29 cellular contexts compared by ENCODE assay signal in genomic region chr6:77930945-77931344, GRCh38.
"Had no signal": no experiment of that assay in that cellular context is flagged by ENCODE, and none has a peak within 500 bp of the region (broad histone marks: within the 10 kb centered on the region; RNA-seq: fewer than 3 reads in every experiment).

No MANE protein-coding gene starts in this region.

- H3K4me3 Mint-ChIP-seq: activated CD4-positive, alpha-beta memory T cell treated with anti-CD3 and anti-CD28 coated beads for 36 hours; activated CD4-positive, alpha-beta T cell treated with anti-CD3 and anti-CD28 coated beads for 36 hours; activated CD4-positive, alpha-beta T cell treated with anti-CD3 and anti-CD28 coated beads, Interleukin-2, amount 10 ng/mL, durations not matched to agents 24 days and 14 days; activated CD8-positive, alpha-beta memory T cell treated with anti-CD3 and anti-CD28 coated beads, Interleukin-2, amount 10 ng/mL, durations not matched to agents 7 days and 5 days; activated CD8-positive, alpha-beta T cell treated with anti-CD3 and anti-CD28 coated beads, Interleukin-2, amount 10 ng/mL, durations not matched to agents 7 days and 5 days; activated naive CD4-positive, alpha-beta T cell treated with anti-CD3 and anti-CD28 coated beads, Interleukin-2, amount 10 ng/mL, durations not matched to agents 7 days and 5 days; activated naive CD8-positive, alpha-beta T cell treated with anti-CD3 and anti-CD28 coated beads, Interleukin-2, amount 10 ng/mL, durations not matched to agents 7 days and 5 days; activated T-helper 1 cell treated with anti-CD3 and anti-CD28 coated beads, Interleukin-12 subunit alpha, Interleukin-12 subunit beta, Interleukin-2, Interleukin-4 antibody, amounts not matched to agents 30 ng/mL and 10 ng/mL and 1 ng/mL, durations not matched to agents 14 hours and 24 hours and 36 hours; central memory CD8-positive, alpha-beta T cell; dendritic cell treated with granulocyte-macrophage colony-stimulating factor and Interleukin-4, amounts not matched to agents 40 ng/mL and 50 ng/mL, for 4 days; endodermal cell had no signal

- H3K27me3 Mint-ChIP-seq: activated CD4-positive, alpha-beta memory T cell treated with anti-CD3 and anti-CD28 coated beads for 36 hours; activated CD4-positive, alpha-beta T cell treated with anti-CD3 and anti-CD28 coated beads for 36 hours; activated CD4-positive, alpha-beta T cell treated with anti-CD3 and anti-CD28 coated beads, Interleukin-2, amount 10 ng/mL, durations not matched to agents 24 days and 14 days; activated CD8-positive, alpha-beta memory T cell treated with anti-CD3 and anti-CD28 coated beads, Interleukin-2, amount 10 ng/mL, durations not matched to agents 7 days and 5 days; activated naive CD4-positive, alpha-beta T cell treated with anti-CD3 and anti-CD28 coated beads, Interleukin-2, amount 10 ng/mL, durations not matched to agents 7 days and 5 days; activated naive CD8-positive, alpha-beta T cell treated with anti-CD3 and anti-CD28 coated beads, Interleukin-2, amount 10 ng/mL, durations not matched to agents 7 days and 5 days; central memory CD8-positive, alpha-beta T cell; dendritic cell treated with granulocyte-macrophage colony-stimulating factor and Interleukin-4, amounts not matched to agents 40 ng/mL and 50 ng/mL, for 4 days had no signal

- H3K9me3 ChIP-seq: ascending aorta had no signal

- H3K36me3 Mint-ChIP-seq: activated CD4-positive, alpha-beta memory T cell treated with anti-CD3 and anti-CD28 coated beads for 36 hours; activated CD8-positive, alpha-beta memory T cell treated with anti-CD3 and anti-CD28 coated beads, Interleukin-2, amount 10 ng/mL, durations not matched to agents 7 days and 5 days; activated naive CD4-positive, alpha-beta T cell treated with anti-CD3 and anti-CD28 coated beads, Interleukin-2, amount 10 ng/mL, durations not matched to agents 7 days and 5 days; activated naive CD4-positive, alpha-beta T cell treated with anti-CD3 and anti-CD28 coated beads, Interleukin-2, amount 50 U/mL, for 72 hours; activated naive CD8-positive, alpha-beta T cell treated with anti-CD3 and anti-CD28 coated beads, Interleukin-2, amount 10 ng/mL, durations not matched to agents 7 days and 5 days had no signal

- H3K27ac ChIP-seq: ascending aorta, brain microvascular endothelial cell, coronary artery had no signal

- H3K4me1 Mint-ChIP-seq: activated CD4-positive, alpha-beta T cell treated with anti-CD3 and anti-CD28 coated beads for 36 hours; activated CD4-positive, alpha-beta T cell treated with anti-CD3 and anti-CD28 coated beads, Interleukin-2, amount 10 ng/mL, durations not matched to agents 24 days and 14 days; activated CD8-positive, alpha-beta memory T cell treated with anti-CD3 and anti-CD28 coated beads, Interleukin-2, amount 10 ng/mL, durations not matched to agents 7 days and 5 days; activated naive CD4-positive, alpha-beta T cell treated with anti-CD3 and anti-CD28 coated beads, Interleukin-2, amount 10 ng/mL, durations not matched to agents 7 days and 5 days; activated naive CD8-positive, alpha-beta T cell treated with anti-CD3 and anti-CD28 coated beads, Interleukin-2, amount 10 ng/mL, durations not matched to agents 7 days and 5 days; central memory CD8-positive, alpha-beta T cell; endodermal cell had no signal

- H3K27me3 ChIP-seq: ascending aorta, brain microvascular endothelial cell, dorsolateral prefrontal cortex had no signal

- DNase-seq: activated CD4-positive, alpha-beta memory T cell treated with anti-CD3 and anti-CD28 coated beads for 36 hours; activated CD4-positive, alpha-beta T cell treated with anti-CD3 and anti-CD28 coated beads for 36 hours; activated CD4-positive, alpha-beta T cell treated with anti-CD3 and anti-CD28 coated beads, Interleukin-2, amount 10 ng/mL, durations not matched to agents 24 days and 14 days; activated CD4-positive, CD25-positive, alpha-beta regulatory T cell; activated CD4-positive, CD25-positive, alpha-beta regulatory T cell treated with anti-CD3 and anti-CD28 coated beads, Interleukin-2, amount 50 U/mL, for 72 hours; activated CD8-positive, alpha-beta memory T cell treated with anti-CD3 and anti-CD28 coated beads, Interleukin-2, amount 10 ng/mL, durations not matched to agents 7 days and 5 days; activated CD8-positive, alpha-beta memory T cell treated with anti-CD3 and anti-CD28 coated beads, Interleukin-2, amount 50 U/mL, for 4 hours; activated CD8-positive, alpha-beta T cell treated with anti-CD3 and anti-CD28 coated beads, Interleukin-2, amount 10 ng/mL, durations not matched to agents 7 days and 5 days; activated effector memory CD4-positive, alpha-beta T cell treated with anti-CD3 and anti-CD28 coated beads, Interleukin-2, amount 50 U/mL, for 16 hours; activated naive CD4-positive, alpha-beta T cell treated with anti-CD3 and anti-CD28 coated beads, Interleukin-2, amount 10 ng/mL, durations not matched to agents 7 days and 5 days; activated naive CD8-positive, alpha-beta T cell treated with anti-CD3 and anti-CD28 coated beads, Interleukin-2, amount 10 ng/mL, durations not matched to agents 7 days and 5 days; activated T-cell treated with anti-CD3 and anti-CD28 coated beads, Interleukin-2, amount 50 U/mL, for 1 hour; activated T-cell treated with anti-CD3 and anti-CD28 coated beads, Interleukin-2, amount 50 U/mL, for 48 hours; brain microvascular endothelial cell; dorsolateral prefrontal cortex; effector memory CD4-positive, alpha-beta T cell; endodermal cell; foreskin fibroblast; T-helper 2 cell had no signal

- FAIRE-seq: bronchial epithelial cell, frontal cortex had no signal

- H3K36me3 ChIP-seq: ascending aorta, brain microvascular endothelial cell had no signal

- H3K27ac Mint-ChIP-seq: activated CD4-positive, alpha-beta memory T cell treated with anti-CD3 and anti-CD28 coated beads for 36 hours; activated CD4-positive, alpha-beta T cell treated with anti-CD3 and anti-CD28 coated beads for 36 hours; activated CD4-positive, alpha-beta T cell treated with anti-CD3 and anti-CD28 coated beads, Interleukin-2, amount 10 ng/mL, durations not matched to agents 24 days and 14 days; activated CD8-positive, alpha-beta memory T cell treated with anti-CD3 and anti-CD28 coated beads, Interleukin-2, amount 10 ng/mL, durations not matched to agents 7 days and 5 days; activated CD8-positive, alpha-beta T cell treated with anti-CD3 and anti-CD28 coated beads, Interleukin-2, amount 10 ng/mL, durations not matched to agents 7 days and 5 days; activated naive CD4-positive, alpha-beta T cell treated with anti-CD3 and anti-CD28 coated beads, Interleukin-2, amount 10 ng/mL, durations not matched to agents 7 days and 5 days; activated naive CD4-positive, alpha-beta T cell treated with anti-CD3 and anti-CD28 coated beads, Interleukin-2, amount 50 U/mL, for 72 hours; activated naive CD8-positive, alpha-beta T cell treated with anti-CD3 and anti-CD28 coated beads, Interleukin-2, amount 10 ng/mL, durations not matched to agents 7 days and 5 days; activated T-helper 1 cell treated with anti-CD3 and anti-CD28 coated beads, Interleukin-12 subunit alpha, Interleukin-12 subunit beta, Interleukin-2, Interleukin-4 antibody, amounts not matched to agents 30 ng/mL and 10 ng/mL and 1 ng/mL, durations not matched to agents 14 hours and 24 hours and 36 hours; activated T-helper 2 cell treated with anti-CD3 and anti-CD28 coated beads, Interferon-gamma antibody, Interleukin-2, Interleukin-4, amounts not matched to agents 10 μg/mL and 5 μg/mL and 100 μg/mL, durations not matched to agents 14 hours and 24 hours and 36 hours; dendritic cell treated with granulocyte-macrophage colony-stimulating factor and Interleukin-4, amounts not matched to agents 40 ng/mL and 50 ng/mL, for 4 days; endodermal cell had no signal

- ATAC-seq: activated CD4-positive, alpha-beta T cell treated with anti-CD3 and anti-CD28 coated beads for 36 hours; activated CD8-positive, alpha-beta memory T cell treated with anti-CD3 and anti-CD28 coated beads, Interleukin-2, amount 10 ng/mL, durations not matched to agents 7 days and 5 days; activated CD8-positive, alpha-beta T cell treated with anti-CD3 and anti-CD28 coated beads, Interleukin-2, amount 10 ng/mL, durations not matched to agents 7 days and 5 days; activated naive CD4-positive, alpha-beta T cell treated with anti-CD3 and anti-CD28 coated beads, Interleukin-2, amount 50 U/mL, for 72 hours; esophagus mucosa had no signal

- H3K4me3 ChIP-seq: ascending aorta, coronary artery, dorsolateral prefrontal cortex had no signal

- H3K9me3 Mint-ChIP-seq: activated CD4-positive, alpha-beta T cell treated with anti-CD3 and anti-CD28 coated beads, Interleukin-2, amount 10 ng/mL, durations not matched to agents 24 days and 14 days; activated naive CD8-positive, alpha-beta T cell treated with anti-CD3 and anti-CD28 coated beads, Interleukin-2, amount 10 ng/mL, durations not matched to agents 7 days and 5 days; activated T-helper 1 cell treated with anti-CD3 and anti-CD28 coated beads, Interleukin-12 subunit alpha, Interleukin-12 subunit beta, Interleukin-2, Interleukin-4 antibody, amounts not matched to agents 30 ng/mL and 10 ng/mL and 1 ng/mL, durations not matched to agents 14 hours and 24 hours and 36 hours; dendritic cell treated with granulocyte-macrophage colony-stimulating factor and Interleukin-4, amounts not matched to agents 40 ng/mL and 50 ng/mL, for 4 days; endodermal cell had no signal
